In the genomic region with DNA sequence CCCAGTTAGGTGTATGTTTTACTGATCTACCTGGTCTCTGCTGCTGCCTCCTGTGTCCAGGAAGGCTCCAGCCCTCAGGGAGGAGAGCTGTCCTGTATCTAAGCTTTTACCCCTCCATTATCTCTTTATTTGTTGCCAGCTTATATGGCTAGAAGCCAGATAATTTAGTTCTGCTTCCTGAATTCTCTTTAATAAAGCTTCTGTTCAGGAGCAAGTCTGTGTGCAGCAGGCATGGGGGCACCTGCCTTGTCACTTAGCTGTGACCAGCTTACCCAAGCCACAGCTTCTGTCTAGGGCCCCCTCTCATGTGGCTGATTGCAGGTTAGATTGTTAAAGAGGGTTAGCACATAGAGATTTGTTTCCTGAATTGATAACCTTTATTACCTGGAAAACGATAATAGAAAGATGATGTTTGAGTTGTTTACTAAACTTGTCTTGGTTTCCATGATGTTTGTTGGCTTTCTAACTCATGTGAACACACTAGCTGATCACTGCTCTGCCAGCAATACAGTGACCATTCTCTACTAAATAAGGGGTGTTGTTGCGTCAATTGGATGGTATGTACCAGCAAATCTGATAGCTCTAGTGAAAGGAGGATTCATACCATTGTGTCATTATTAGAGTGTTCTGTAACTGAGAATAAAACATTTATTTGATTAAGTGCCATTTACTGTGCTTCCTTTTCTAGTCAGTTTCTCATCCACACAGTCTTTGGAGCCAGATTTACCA, we compare ENCODE assay signal across 21 cellular contexts.
DNase-seq lines count a peak whose midpoint lies in the region; ATAC-seq and TF ChIP-seq lines count a peak whose summit lies in the region.
"Had no signal": no experiment of that assay in that cellular context is flagged by ENCODE, and none has a peak within 500 bp of the region (broad histone marks: within the 10 kb centered on the region; RNA-seq: fewer than 3 reads in every experiment).

No MANE protein-coding gene starts in this region.

- H3K4me2 ChIP-seq in mesendoderm (ENCODE audit: low read length) = no peak overlapping the region

- H4K5ac ChIP-seq in mesendoderm (ENCODE audit: low read length) = no peak overlapping the region

- no peaks in the 10 kb centered on the region for H3K27me3 ChIP-seq in adipocyte (replicated peaks; ENCODE audit: control insufficient read depth, insufficient read depth, low read length)
- H3K27me3 ChIP-seq in mesendoderm (ENCODE audit: insufficient read depth, low read length, poor library complexity) = no peaks in the 10 kb centered on the region
- no peaks in the 10 kb centered on the region for H3K27me3 ChIP-seq in vagina
- H3K27me3 ChIP-seq: right atrium auricular region, suprapubic skin had no signal

- no peak for TF ChIP-seq POLR2A in vagina (IDR thresholded peaks at IDR 0.05)

- no peak overlapping the region for H3K23ac ChIP-seq in mesendoderm (ENCODE audit: low read length)

- no CpG with 5 or more reads among the region's 2 CpGs for WGBS in mesendoderm (ENCODE audit: extremely low coverage, insufficient coverage, low lambda C conversion rate)

- H3K4me1 ChIP-seq in adipocyte (ENCODE audit: control insufficient read depth, insufficient read depth, low read length) (peaks cover 33% of the 10 kb centered on the region), mesendoderm (ENCODE audit: control insufficient read depth, low read depth, low read length) (peaks cover 14% of the 10 kb centered on the region), vagina (peaks cover 21% of the 10 kb centered on the region)

- ATAC-seq in GM21529 (IDR thresholded peaks at IDR 0.05; ENCODE audit: unreplicated experiment) (no peak), HG03095 (IDR thresholded peaks at IDR 0.05; ENCODE audit: unreplicated experiment) (no peak)
- ATAC-seq: activated naive CD8-positive, alpha-beta T cell treated with anti-CD3 and anti-CD28 coated beads, Interleukin-2, amount 50 U/mL, for 24 hours; PC-3 had no signal

- H3K18ac ChIP-seq in mesendoderm (ENCODE audit: low read length) = peak overlapping the region; percentile 85

- peaks cover 5% of the 10 kb centered on the region for H3K79me1 ChIP-seq in mesendoderm (ENCODE audit: low read length)

- H3K4ac ChIP-seq in mesendoderm (ENCODE audit: low read depth, low read length) = peak overlapping the region; percentile 45

- no peak for TF ChIP-seq CTCF in vagina (IDR thresholded peaks at IDR 0.05)

- intact Hi-C loops in vagina (cut with DNase I) = no loop called here

- H3K36me3 ChIP-seq in adipocyte (ENCODE audit: control insufficient read depth, insufficient read depth, low read length, severe bottlenecking) (no peaks in the 10 kb centered on the region), mesendoderm (ENCODE audit: control insufficient read depth, insufficient read depth, low read length) (no peaks in the 10 kb centered on the region), vagina (no peaks in the 10 kb centered on the region)
- H3K36me3 ChIP-seq: right atrium auricular region, suprapubic skin had no signal

- H3K9ac ChIP-seq in adipocyte (ENCODE audit: low read length) (no peak overlapping the region), mesendoderm (ENCODE audit: low read length) (no peak overlapping the region)

- H2BK5ac ChIP-seq in mesendoderm (ENCODE audit: low read length) = no peak overlapping the region

- H2AK5ac ChIP-seq in mesendoderm (ENCODE audit: low read length) = no peak overlapping the region

- H2BK15ac ChIP-seq in mesendoderm (replicated peaks; ENCODE audit: low read depth) = peak overlapping the region; percentile 57

- no peak overlapping the region for H3K4me3 ChIP-seq in adipocyte (ENCODE audit: low read length)
- H3K4me3 ChIP-seq in mesendoderm (ENCODE audit: low read length) = no peak overlapping the region
- H3K4me3 ChIP-seq in vagina = no peak overlapping the region
- H3K4me3 ChIP-seq: right atrium auricular region, suprapubic skin had no signal

- peak overlapping the region; percentile 79 for H2BK120ac ChIP-seq in mesendoderm (ENCODE audit: low read depth, low read length)

- H3K9me3 ChIP-seq in adipocyte (ENCODE audit: control insufficient read depth, low read length) (no peaks in the 10 kb centered on the region), vagina (no peaks in the 10 kb centered on the region)
- H3K9me3 ChIP-seq: right atrium auricular region, suprapubic skin had no signal

- DNase-seq in NCI-H748 (lab: John Stamatoyannopoulos, UW; ENCODE audit: unreplicated experiment) (peak; percentile 56), NCI-H748 treated with DMSO at 0.1 percent for 48 hours (lab: John Stamatoyannopoulos, UW) (no peak), adipocyte (ENCODE audit: low read depth) (peak; percentile 7), mesendoderm (no peak), vagina (ENCODE audit: extremely low spot score in 2 of 2) (no peak), NCI-H187 (lab: John Stamatoyannopoulos, UW) (no peak)
- DNase-seq: ACHN; activated CD8-positive, alpha-beta memory T cell treated with anti-CD3 and anti-CD28 coated beads, Interleukin-2, amount 50 U/mL, for 4 hours; activated naive CD8-positive, alpha-beta T cell treated with anti-CD3 and anti-CD28 coated beads, Interleukin-2, amount 50 U/mL, for 24 hours; GDM1; immature natural killer cell; KBM-7; NCI-H2107; NCI-H526 treated with DMSO at 0.1 percent for 48 hours; PC-3; SIG-M5 had no signal

- peaks cover 1% of the 10 kb centered on the region for H3K79me2 ChIP-seq in mesendoderm (ENCODE audit: control insufficient read depth, insufficient read depth, low read length)

- H3K27ac ChIP-seq in mesendoderm (ENCODE audit: low read depth, low read length) = peak overlapping the region; percentile 17
- H3K27ac ChIP-seq in vagina = peak overlapping the region; percentile 8
- H3K27ac ChIP-seq: suprapubic skin, VCaP had no signal

- no peak overlapping the region for H3K56ac ChIP-seq in mesendoderm (ENCODE audit: low read length)

- H4K8ac ChIP-seq in mesendoderm (ENCODE audit: low read depth, low read length) = no peak overlapping the region

Comparison
In these comparisons a context has a peak if more than half of its experiments do, and no peak if none do; other contexts are left out.
1. DNase-seq: peak in NCI-H748 (single experiment) and adipocyte (single experiment); none in NCI-H748 treated with DMSO at 0.1 percent for 48 hours (single experiment), mesendoderm (single experiment), vagina (0 of 2) and NCI-H187 (0 of 2).